In genomic region chr4:49002931-49003330, GRCh38 we compare ENCODE assay signal across 28 cellular contexts. TPM values are rescaled to one million over a fixed set of nuclear protein-coding genes. Genes with fewer than 3 reads are reported as not detected.
"Had no signal": no experiment of that assay in that cellular context is flagged by ENCODE, and none has a peak within 500 bp of the region (broad histone marks: within the 10 kb centered on the region; RNA-seq: fewer than 3 reads in every experiment).

No MANE protein-coding gene starts in this region.

- DNase-seq: stimulated activated CD4-positive, alpha-beta T cell treated with anti-CD3 and anti-CD28 coated beads, Interleukin-2, amount 100 ng/mL, for 48 hours; stimulated activated CD4-positive, alpha-beta T cell treated with anti-CD3 and anti-CD28 coated beads, Interleukin-4, amount 100 ng/mL, for 1 hour; stimulated activated CD4-positive, alpha-beta T cell treated with anti-CD3 and anti-CD28 coated beads, Interleukin-4, amount 100 ng/mL, for 24 hours; stimulated activated CD4-positive, alpha-beta T cell treated with anti-CD3 and anti-CD28 coated beads, Interleukin-4, amount 100 ng/mL, for 4 hours; stimulated activated CD8-positive, alpha-beta memory T cell treated with anti-CD3 and anti-CD28 coated beads, Interleukin-4, amount 100 ng/mL, for 48 hours; stimulated activated naive B cell treated with anti-CD40 and anti-IgM and Interleukin-4, amounts not matched to agents 10 μg/mL and 1 μg/mL and 100 μg/mL, for 72 hours; stimulated activated naive CD4-positive, alpha-beta T cell; stimulated activated naive CD4-positive, alpha-beta T cell treated with Interleukin-2 at 50 U/mL for 16 hours; stimulated activated naive CD8-positive, alpha-beta T cell treated with anti-CD3 and anti-CD28 coated beads, Interleukin-15, amount 100 ng/mL, for 72 hours; stimulated activated naive CD8-positive, alpha-beta T cell treated with anti-CD3 and anti-CD28 coated beads, Interleukin-15, Interleukin-2, amounts not matched to agents 100 U/mL and 50 U/mL, for 24 hours; stomach; substantia nigra; testis; thyroid gland; tibial artery; transverse colon; trophoblast cell; upper lobe of left lung; upper lobe of right lung; uterus had no signal

- H3K36me3 ChIP-seq: stomach, suprapubic skin, thoracic aorta, thyroid gland, tibial artery, tibial nerve, transverse colon, upper lobe of left lung, upper lobe of right lung, uterus, vagina had no signal

- H3K9me3 ChIP-seq: stomach, suprapubic skin, testis, thoracic aorta, thyroid gland, tibial artery, tibial nerve, transverse colon, upper lobe of left lung, upper lobe of right lung, uterus, vagina had no signal

- H3K27ac ChIP-seq: stomach, suprapubic skin, testis, thoracic aorta, thyroid gland, tibial artery, tibial nerve, transverse colon, upper lobe of left lung, upper lobe of right lung, uterus, vagina had no signal

- H3K4me1 ChIP-seq: suprapubic skin, testis, thyroid gland, tibial artery, tibial nerve, transverse colon, upper lobe of left lung, upper lobe of right lung, uterus, vagina had no signal

- ATAC-seq: stimulated activated effector memory CD8-positive, alpha-beta T cell treated with anti-CD3 and anti-CD28 coated beads, Interleukin-12 subunit alpha, Interleukin-12 subunit beta, amount 100 ng/mL, for 72 hours; stimulated activated memory B cell treated with anti-CD40 and anti-IgM and Interleukin-4, amounts not matched to agents 10 μg/mL and 1 μg/mL and 100 μg/mL, for 72 hours; stimulated activated naive B cell treated with anti-CD40 and anti-IgM and Interleukin-4, amounts not matched to agents 10 μg/mL and 1 μg/mL and 100 μg/mL, for 72 hours; stimulated activated naive CD8-positive, alpha-beta T cell treated with anti-CD3 and anti-CD28 coated beads, Interleukin-15, amount 100 ng/mL, for 72 hours; stimulated activated naive CD8-positive, alpha-beta T cell treated with anti-CD3 and anti-CD28 coated beads, Interleukin-15, Interleukin-2, amounts not matched to agents 100 U/mL and 50 U/mL, for 24 hours; upper lobe of right lung had no signal

- H3K27me3 ChIP-seq: stomach, suprapubic skin, testis, thyroid gland, tibial artery, tibial nerve, transverse colon, upper lobe of left lung, upper lobe of right lung, uterus, vagina had no signal

- H3K4me3 ChIP-seq: stomach, suprapubic skin, testis, thoracic aorta, thyroid gland, tibial artery, tibial nerve, transverse colon, upper lobe of left lung, upper lobe of right lung, uterus, vagina had no signal

RNA-seq across cellular contexts. Expression of gene CWH43, which starts 16.9 kb away (rescaled TPM):
- total RNA-seq: subcutaneous adipose tissue, temporal lobe, thoracic aorta, tibial nerve, upper lobe of right lung had no signal
